In the genomic region with DNA sequence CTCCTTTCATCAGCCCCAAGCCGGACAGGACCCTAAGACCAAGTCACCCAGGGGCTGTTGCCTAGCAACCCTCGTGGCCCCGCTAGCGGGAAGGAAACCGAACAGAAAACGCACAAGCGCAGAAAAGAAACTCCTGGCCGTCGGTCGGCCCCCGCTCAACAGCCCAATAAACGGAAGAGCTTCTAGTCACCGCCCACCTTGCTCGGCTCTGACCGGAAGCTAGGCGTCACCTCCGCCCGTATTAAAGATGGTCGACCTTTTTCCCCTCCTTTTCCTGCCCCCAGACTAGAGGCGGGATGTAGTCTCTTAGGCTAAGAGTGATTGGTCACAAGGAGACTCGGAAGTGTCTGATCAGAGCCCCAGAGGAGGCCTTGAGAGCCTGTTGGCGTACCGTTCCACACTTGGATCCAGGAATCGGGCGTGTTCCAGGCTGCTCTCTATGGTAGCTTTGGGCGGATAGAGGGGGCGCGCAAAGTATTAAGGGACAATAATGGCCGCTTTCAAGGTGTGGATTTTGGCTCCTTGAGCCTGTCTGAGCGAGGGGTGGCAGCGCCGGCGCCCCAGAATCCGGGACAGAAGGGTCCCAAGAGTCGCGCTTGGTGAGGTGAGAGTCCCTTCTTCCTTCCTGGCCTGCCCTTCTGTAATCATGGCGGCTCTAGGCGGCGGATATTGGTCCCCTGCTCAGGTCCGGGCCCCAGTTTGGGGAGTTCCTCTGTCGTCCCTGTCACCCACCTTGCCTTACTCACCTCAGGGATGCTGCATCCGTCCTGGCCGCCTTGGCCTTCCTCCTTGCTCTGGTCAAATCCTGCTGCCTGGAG, we compare ENCODE assay signal across 1 cellular context.
TF ChIP-seq lines count a peak whose summit lies in the region.

A gene (plus strand): TSS at position 400 of the 818 bp plus-strand sequence. CDS start 2,311 bp downstream, outside the sequence.
A gene (minus strand): TSS at position 173 of the 818 bp plus-strand sequence. CDS start 2,871 bp downstream, outside the sequence.

TF ChIP-seq in HepG2, 621 proteins besides CTCF, POLR2A, EP300 and RAD21 (continued from another document and continues in another):
- no peak for TF ChIP-seq PAWR (CRISPR knock-in tag; IDR thresholded peaks at IDR 0.05; ENCODE audit: borderline replicate concordance)
- TF ChIP-seq, protein P1, sequence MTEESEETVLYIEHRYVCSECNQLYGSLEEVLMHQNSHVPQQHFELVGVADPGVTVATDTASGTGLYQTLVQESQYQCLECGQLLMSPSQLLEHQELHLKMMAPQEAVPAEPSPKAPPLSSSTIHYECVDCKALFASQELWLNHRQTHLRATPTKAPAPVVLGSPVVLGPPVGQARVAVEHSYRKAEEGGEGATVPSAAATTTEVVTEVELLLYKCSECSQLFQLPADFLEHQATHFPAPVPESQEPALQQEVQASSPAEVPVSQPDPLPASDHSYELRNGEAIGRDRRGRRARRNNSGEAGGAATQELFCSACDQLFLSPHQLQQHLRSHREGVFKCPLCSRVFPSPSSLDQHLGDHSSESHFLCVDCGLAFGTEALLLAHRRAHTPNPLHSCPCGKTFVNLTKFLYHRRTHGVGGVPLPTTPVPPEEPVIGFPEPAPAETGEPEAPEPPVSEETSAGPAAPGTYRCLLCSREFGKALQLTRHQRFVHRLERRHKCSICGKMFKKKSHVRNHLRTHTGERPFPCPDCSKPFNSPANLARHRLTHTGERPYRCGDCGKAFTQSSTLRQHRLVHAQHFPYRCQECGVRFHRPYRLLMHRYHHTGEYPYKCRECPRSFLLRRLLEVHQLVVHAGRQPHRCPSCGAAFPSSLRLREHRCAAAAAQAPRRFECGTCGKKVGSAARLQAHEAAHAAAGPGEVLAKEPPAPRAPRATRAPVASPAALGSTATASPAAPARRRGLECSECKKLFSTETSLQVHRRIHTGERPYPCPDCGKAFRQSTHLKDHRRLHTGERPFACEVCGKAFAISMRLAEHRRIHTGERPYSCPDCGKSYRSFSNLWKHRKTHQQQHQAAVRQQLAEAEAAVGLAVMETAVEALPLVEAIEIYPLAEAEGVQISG (CRISPR knock-in tag; IDR thresholded peaks at IDR 0.05): peak; percentile 99
- no peak; the same call in 1 of the 2 replicates for TF ChIP-seq ZNF124 (CRISPR knock-in tag; IDR thresholded peaks at IDR 0.05)
- TF ChIP-seq, protein P2, sequence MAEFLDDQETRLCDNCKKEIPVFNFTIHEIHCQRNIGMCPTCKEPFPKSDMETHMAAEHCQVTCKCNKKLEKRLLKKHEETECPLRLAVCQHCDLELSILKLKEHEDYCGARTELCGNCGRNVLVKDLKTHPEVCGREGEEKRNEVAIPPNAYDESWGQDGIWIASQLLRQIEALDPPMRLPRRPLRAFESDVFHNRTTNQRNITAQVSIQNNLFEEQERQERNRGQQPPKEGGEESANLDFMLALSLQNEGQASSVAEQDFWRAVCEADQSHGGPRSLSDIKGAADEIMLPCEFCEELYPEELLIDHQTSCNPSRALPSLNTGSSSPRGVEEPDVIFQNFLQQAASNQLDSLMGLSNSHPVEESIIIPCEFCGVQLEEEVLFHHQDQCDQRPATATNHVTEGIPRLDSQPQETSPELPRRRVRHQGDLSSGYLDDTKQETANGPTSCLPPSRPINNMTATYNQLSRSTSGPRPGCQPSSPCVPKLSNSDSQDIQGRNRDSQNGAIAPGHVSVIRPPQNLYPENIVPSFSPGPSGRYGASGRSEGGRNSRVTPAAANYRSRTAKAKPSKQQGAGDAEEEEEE (CRISPR knock-in tag; IDR thresholded peaks at IDR 0.05; ENCODE audit: borderline replicate concordance): no peak
- TF ChIP-seq ZNF556 (CRISPR knock-in tag; IDR thresholded peaks at IDR 0.05; ENCODE audit: borderline replicate concordance): no peak; the same call in 1 of the 2 replicates
- no peak for TF ChIP-seq RNF2 (conservative IDR thresholded peaks at IDR 0.05; ENCODE audit: low read depth)
- 0 out of 2 replicates have a peak, but pooled peaks have one; percentile 52 for TF ChIP-seq ZNF546 (CRISPR knock-in tag; conservative IDR thresholded peaks at IDR 0.05)
- TF ChIP-seq ZSCAN29 (CRISPR knock-in tag; conservative IDR thresholded peaks at IDR 0.05): no peak
- no peak; the same call in 1 of the 2 replicates for TF ChIP-seq ZNF431 (CRISPR knock-in tag; IDR thresholded peaks at IDR 0.05; ENCODE audit: borderline replicate concordance, low read depth)
- TF ChIP-seq ZNF766 (CRISPR knock-in tag; IDR thresholded peaks at IDR 0.05; ENCODE audit: borderline replicate concordance): 0 out of 2 replicates have a peak, but pooled peaks have one; percentile 11
- no peak for TF ChIP-seq KAT2B (IDR thresholded peaks at IDR 0.05; ENCODE audit: borderline replicate concordance, low read depth, low read length)
- TF ChIP-seq TOE1 (CRISPR knock-in tag; IDR thresholded peaks at IDR 0.05): peak; percentile 63; the same call in 1 of the 2 replicates
- TF ChIP-seq ZNF562 (CRISPR knock-in tag; IDR thresholded peaks at IDR 0.05; ENCODE audit: borderline replicate concordance): no peak
- no peak for TF ChIP-seq MED13 (CRISPR knock-in tag; IDR thresholded peaks at IDR 0.05)
- TF ChIP-seq, protein P3, sequence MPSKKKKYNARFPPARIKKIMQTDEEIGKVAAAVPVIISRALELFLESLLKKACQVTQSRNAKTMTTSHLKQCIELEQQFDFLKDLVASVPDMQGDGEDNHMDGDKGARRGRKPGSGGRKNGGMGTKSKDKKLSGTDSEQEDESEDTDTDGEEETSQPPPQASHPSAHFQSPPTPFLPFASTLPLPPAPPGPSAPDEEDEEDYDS (CRISPR knock-in tag; IDR thresholded peaks at IDR 0.05): peak; percentile 91
- TF ChIP-seq, protein P4, sequence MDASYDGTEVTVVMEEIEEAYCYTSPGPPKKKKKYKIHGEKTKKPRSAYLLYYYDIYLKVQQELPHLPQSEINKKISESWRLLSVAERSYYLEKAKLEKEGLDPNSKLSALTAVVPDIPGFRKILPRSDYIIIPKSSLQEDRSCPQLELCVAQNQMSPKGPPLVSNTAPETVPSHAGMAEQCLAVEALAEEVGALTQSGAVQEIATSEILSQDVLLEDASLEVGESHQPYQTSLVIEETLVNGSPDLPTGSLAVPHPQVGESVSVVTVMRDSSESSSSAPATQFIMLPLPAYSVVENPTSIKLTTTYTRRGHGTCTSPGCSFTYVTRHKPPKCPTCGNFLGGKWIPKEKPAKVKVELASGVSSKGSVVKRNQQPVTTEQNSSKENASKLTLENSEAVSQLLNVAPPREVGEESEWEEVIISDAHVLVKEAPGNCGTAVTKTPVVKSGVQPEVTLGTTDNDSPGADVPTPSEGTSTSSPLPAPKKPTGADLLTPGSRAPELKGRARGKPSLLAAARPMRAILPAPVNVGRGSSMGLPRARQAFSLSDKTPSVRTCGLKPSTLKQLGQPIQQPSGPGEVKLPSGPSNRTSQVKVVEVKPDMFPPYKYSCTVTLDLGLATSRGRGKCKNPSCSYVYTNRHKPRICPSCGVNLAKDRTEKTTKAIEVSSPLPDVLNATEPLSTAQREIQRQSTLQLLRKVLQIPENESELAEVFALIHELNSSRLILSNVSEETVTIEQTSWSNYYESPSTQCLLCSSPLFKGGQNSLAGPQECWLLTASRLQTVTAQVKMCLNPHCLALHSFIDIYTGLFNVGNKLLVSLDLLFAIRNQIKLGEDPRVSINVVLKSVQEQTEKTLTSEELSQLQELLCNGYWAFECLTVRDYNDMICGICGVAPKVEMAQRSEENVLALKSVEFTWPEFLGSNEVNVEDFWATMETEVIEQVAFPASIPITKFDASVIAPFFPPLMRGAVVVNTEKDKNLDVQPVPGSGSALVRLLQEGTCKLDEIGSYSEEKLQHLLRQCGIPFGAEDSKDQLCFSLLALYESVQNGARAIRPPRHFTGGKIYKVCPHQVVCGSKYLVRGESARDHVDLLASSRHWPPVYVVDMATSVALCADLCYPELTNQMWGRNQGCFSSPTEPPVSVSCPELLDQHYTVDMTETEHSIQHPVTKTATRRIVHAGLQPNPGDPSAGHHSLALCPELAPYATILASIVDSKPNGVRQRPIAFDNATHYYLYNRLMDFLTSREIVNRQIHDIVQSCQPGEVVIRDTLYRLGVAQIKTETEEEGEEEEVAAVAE (CRISPR knock-in tag; IDR thresholded peaks at IDR 0.05; ENCODE audit: borderline replicate concordance): peak; percentile 97
- TF ChIP-seq, protein P5, sequence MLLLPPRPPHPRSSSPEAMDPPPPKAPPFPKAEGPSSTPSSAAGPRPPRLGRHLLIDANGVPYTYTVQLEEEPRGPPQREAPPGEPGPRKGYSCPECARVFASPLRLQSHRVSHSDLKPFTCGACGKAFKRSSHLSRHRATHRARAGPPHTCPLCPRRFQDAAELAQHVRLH (CRISPR knock-in tag; IDR thresholded peaks at IDR 0.05; ENCODE audit: borderline replicate concordance, low read depth): peak; percentile 52
- no peak for TF ChIP-seq HNRNPUL1 (IDR thresholded peaks at IDR 0.05; ENCODE audit: low read depth, low read length)
- TF ChIP-seq, protein P6, sequence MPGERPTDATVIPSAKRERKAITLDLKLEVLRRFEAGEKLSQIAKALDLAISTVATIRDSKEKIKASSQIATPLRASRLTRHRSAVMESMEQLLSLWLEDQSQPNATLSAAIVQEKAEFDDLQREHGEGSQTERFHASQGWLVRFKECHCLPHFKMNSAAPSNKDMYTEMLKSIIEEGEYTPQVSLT (CRISPR knock-in tag; IDR thresholded peaks at IDR 0.05; ENCODE audit: borderline replicate concordance, low read depth): no peak
- TF ChIP-seq, protein P7, sequence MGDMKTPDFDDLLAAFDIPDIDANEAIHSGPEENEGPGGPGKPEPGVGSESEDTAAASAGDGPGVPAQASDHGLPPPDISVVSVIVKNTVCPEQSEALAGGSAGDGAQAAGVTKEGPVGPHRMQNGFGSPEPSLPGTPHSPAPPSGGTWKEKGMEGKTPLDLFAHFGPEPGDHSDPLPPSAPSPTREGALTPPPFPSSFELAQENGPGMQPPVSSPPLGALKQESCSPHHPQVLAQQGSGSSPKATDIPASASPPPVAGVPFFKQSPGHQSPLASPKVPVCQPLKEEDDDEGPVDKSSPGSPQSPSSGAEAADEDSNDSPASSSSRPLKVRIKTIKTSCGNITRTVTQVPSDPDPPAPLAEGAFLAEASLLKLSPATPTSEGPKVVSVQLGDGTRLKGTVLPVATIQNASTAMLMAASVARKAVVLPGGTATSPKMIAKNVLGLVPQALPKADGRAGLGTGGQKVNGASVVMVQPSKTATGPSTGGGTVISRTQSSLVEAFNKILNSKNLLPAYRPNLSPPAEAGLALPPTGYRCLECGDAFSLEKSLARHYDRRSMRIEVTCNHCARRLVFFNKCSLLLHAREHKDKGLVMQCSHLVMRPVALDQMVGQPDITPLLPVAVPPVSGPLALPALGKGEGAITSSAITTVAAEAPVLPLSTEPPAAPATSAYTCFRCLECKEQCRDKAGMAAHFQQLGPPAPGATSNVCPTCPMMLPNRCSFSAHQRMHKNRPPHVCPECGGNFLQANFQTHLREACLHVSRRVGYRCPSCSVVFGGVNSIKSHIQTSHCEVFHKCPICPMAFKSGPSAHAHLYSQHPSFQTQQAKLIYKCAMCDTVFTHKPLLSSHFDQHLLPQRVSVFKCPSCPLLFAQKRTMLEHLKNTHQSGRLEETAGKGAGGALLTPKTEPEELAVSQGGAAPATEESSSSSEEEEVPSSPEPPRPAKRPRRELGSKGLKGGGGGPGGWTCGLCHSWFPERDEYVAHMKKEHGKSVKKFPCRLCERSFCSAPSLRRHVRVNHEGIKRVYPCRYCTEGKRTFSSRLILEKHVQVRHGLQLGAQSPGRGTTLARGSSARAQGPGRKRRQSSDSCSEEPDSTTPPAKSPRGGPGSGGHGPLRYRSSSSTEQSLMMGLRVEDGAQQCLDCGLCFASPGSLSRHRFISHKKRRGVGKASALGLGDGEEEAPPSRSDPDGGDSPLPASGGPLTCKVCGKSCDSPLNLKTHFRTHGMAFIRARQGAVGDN (CRISPR knock-in tag; IDR thresholded peaks at IDR 0.05): peak; percentile 81
- TF ChIP-seq KDM1A (CRISPR knock-in tag; IDR thresholded peaks at IDR 0.05): no peak
- TF ChIP-seq, protein P8, sequence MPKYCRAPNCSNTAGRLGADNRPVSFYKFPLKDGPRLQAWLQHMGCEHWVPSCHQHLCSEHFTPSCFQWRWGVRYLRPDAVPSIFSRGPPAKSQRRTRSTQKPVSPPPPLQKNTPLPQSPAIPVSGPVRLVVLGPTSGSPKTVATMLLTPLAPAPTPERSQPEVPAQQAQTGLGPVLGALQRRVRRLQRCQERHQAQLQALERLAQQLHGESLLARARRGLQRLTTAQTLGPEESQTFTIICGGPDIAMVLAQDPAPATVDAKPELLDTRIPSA (CRISPR knock-in tag; IDR thresholded peaks at IDR 0.05; ENCODE audit: borderline replicate concordance): no peak
- no peak for TF ChIP-seq PHF5A (CRISPR knock-in tag; IDR thresholded peaks at IDR 0.05; ENCODE audit: low read depth, unreplicated experiment)
- no peak for TF ChIP-seq FIP1L1 (IDR thresholded peaks at IDR 0.05; ENCODE audit: borderline replicate concordance, insufficient read depth, low read depth, low read length)
- TF ChIP-seq ZNF446 (CRISPR knock-in tag; IDR thresholded peaks at IDR 0.05): no peak
- TF ChIP-seq, protein P9, sequence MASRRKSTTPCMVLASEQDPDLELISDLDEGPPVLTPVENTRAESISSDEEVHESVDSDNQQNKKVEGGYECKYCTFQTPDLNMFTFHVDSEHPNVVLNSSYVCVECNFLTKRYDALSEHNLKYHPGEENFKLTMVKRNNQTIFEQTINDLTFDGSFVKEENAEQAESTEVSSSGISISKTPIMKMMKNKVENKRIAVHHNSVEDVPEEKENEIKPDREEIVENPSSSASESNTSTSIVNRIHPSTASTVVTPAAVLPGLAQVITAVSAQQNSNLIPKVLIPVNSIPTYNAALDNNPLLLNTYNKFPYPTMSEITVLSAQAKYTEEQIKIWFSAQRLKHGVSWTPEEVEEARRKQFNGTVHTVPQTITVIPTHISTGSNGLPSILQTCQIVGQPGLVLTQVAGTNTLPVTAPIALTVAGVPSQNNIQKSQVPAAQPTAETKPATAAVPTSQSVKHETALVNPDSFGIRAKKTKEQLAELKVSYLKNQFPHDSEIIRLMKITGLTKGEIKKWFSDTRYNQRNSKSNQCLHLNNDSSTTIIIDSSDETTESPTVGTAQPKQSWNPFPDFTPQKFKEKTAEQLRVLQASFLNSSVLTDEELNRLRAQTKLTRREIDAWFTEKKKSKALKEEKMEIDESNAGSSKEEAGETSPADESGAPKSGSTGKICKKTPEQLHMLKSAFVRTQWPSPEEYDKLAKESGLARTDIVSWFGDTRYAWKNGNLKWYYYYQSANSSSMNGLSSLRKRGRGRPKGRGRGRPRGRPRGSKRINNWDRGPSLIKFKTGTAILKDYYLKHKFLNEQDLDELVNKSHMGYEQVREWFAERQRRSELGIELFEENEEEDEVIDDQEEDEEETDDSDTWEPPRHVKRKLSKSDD (CRISPR knock-in tag; IDR thresholded peaks at IDR 0.05; ENCODE audit: low read depth): peak; percentile 89; the same call in 1 of the 2 replicates
- TF ChIP-seq, protein P10, sequence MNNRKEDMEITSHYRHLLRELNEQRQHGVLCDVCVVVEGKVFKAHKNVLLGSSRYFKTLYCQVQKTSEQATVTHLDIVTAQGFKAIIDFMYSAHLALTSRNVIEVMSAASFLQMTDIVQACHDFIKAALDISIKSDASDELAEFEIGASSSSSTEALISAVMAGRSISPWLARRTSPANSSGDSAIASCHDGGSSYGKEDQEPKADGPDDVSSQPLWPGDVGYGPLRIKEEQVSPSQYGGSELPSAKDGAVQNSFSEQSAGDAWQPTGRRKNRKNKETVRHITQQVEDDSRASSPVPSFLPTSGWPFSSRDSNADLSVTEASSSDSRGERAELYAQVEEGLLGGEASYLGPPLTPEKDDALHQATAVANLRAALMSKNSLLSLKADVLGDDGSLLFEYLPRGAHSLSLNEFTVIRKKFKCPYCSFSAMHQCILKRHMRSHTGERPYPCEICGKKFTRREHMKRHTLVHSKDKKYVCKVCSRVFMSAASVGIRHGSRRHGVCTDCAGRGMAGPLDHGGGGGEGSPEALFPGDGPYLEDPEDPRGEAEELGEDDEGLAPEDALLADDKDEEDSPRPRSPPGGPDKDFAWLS (CRISPR knock-in tag; IDR thresholded peaks at IDR 0.05; ENCODE audit: borderline replicate concordance): no peak
- TF ChIP-seq RCOR2 (CRISPR knock-in tag; IDR thresholded peaks at IDR 0.05): no peak
- no peak; the same call in 1 of the 2 replicates for TF ChIP-seq ZFP36L1 (CRISPR knock-in tag; IDR thresholded peaks at IDR 0.05)
- TF ChIP-seq PITX1 (CRISPR knock-in tag; IDR thresholded peaks at IDR 0.05): peak; percentile 86
- no peak for TF ChIP-seq XBP1 (CRISPR knock-in tag; IDR thresholded peaks at IDR 0.05)
- no peak for TF ChIP-seq ZNF660 (CRISPR knock-in tag; IDR thresholded peaks at IDR 0.05; ENCODE audit: borderline replicate concordance, low read depth)
